34 cellular contexts compared by ENCODE assay signal in the genomic region with DNA sequence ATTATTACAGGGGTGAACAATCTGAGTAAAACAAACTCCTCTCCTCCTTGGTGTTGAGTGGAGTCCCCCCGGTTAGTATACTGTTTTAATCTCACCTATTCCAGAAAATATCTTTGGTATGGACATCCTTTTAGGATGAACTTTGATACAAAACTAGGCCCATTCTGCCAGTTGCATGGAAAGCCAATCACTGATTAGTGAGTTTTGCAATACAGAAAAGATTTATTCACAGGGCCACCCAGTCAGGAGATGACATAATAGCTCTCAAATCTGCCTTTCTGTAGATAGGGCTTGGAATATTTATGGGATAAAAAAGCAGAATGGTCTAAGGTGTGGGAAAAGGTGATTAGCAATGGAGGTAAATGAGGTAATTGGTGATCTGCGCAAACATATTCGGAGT. TPM values are rescaled to one million over a fixed set of nuclear protein-coding genes. Genes with fewer than 3 reads are reported as not detected.
"Had no signal": no experiment of that assay in that cellular context is flagged by ENCODE, and none has a peak within 500 bp of the region (broad histone marks: within the 10 kb centered on the region; RNA-seq: fewer than 3 reads in every experiment).

No MANE protein-coding gene starts in this region.

- H3K27ac Mint-ChIP-seq: naive thymus-derived CD4-positive, alpha-beta T cell; natural killer cell; nephron; progenitor cell of endocrine pancreas; stimulated activated effector memory CD8-positive, alpha-beta T cell treated with anti-CD3 and anti-CD28 coated beads, Interleukin-12 subunit alpha, Interleukin-12 subunit beta, amount 100 ng/mL, for 72 hours; stimulated activated naive B cell treated with anti-CD40 and anti-IgM and Interleukin-4, amounts not matched to agents 10 μg/mL and 1 μg/mL and 100 μg/mL, for 72 hours; stimulated activated naive CD8-positive, alpha-beta T cell treated with anti-CD3 and anti-CD28 coated beads, Interleukin-15, Interleukin-2, amounts not matched to agents 100 ng/mL and 50 ng/mL, for 24 hours had no signal

- H3K27me3 ChIP-seq: ovary, stomach, thyroid gland, tibial nerve, upper lobe of left lung, vagina had no signal

- H3K9me3 Mint-ChIP-seq: natural killer cell; nephron; stimulated activated effector memory CD8-positive, alpha-beta T cell treated with anti-CD3 and anti-CD28 coated beads, Interleukin-12 subunit alpha, Interleukin-12 subunit beta, amount 100 ng/mL, for 72 hours; stimulated activated naive CD8-positive, alpha-beta T cell treated with anti-CD3 and anti-CD28 coated beads, Interleukin-15, Interleukin-2, amounts not matched to agents 100 ng/mL and 50 ng/mL, for 24 hours had no signal

- H3K4me2 ChIP-seq: smooth muscle cell had no signal

- H3K36me3 ChIP-seq: ovary, spleen, stomach, thoracic aorta, thyroid gland, tibial nerve, upper lobe of left lung, vagina had no signal

- H3K4me3 Mint-ChIP-seq: naive thymus-derived CD4-positive, alpha-beta T cell; natural killer cell; nephron; stimulated activated effector memory CD8-positive, alpha-beta T cell treated with anti-CD3 and anti-CD28 coated beads, Interleukin-12 subunit alpha, Interleukin-12 subunit beta, amount 100 ng/mL, for 72 hours; stimulated activated naive B cell treated with anti-CD40 and anti-IgM and Interleukin-4, amounts not matched to agents 10 μg/mL and 1 μg/mL and 100 μg/mL, for 72 hours; stimulated activated naive CD8-positive, alpha-beta T cell treated with anti-CD3 and anti-CD28 coated beads, Interleukin-15, Interleukin-2, amounts not matched to agents 100 ng/mL and 50 ng/mL, for 24 hours had no signal

- H3K4me3 ChIP-seq: ovary, psoas muscle, skin epidermis, smooth muscle cell, spleen, stomach, thoracic aorta, thyroid gland, tibial nerve, upper lobe of left lung, vagina had no signal

- H3K79me2 ChIP-seq: parathyroid adenoma had no signal

- H3K9me3 ChIP-seq: ovary, psoas muscle, spleen, thoracic aorta, thyroid gland, tibial nerve, upper lobe of left lung, vagina had no signal

- FAIRE-seq: urothelium cell line had no signal

- DNase-seq: naive thymus-derived CD4-positive, alpha-beta T cell; natural killer cell; occipital lobe; ovary; posterior cingulate gyrus; psoas muscle; right cardiac atrium; spleen; stimulated activated CD4-positive, alpha-beta T cell treated with anti-CD3 and anti-CD28 coated beads, Interleukin-12 subunit alpha, Interleukin-12 subunit beta, amount 100 ng/mL, for 4 hours; stimulated activated CD4-positive, alpha-beta T cell treated with anti-CD3 and anti-CD28 coated beads, Interleukin-1b, Interleukin-23, amount 100 ng/mL, for 48 hours; stimulated activated CD4-positive, alpha-beta T cell treated with anti-CD3 and anti-CD28 coated beads, Interleukin-4, amount 100 ng/mL, for 1 hour; stimulated activated CD4-positive, alpha-beta T cell treated with anti-CD3 and anti-CD28 coated beads, Interleukin-4, amount 100 ng/mL, for 4 hours; stimulated activated naive B cell treated with anti-CD40 and anti-IgM and Interleukin-4, amounts not matched to agents 10 μg/mL and 1 μg/mL and 100 μg/mL, for 72 hours; stimulated activated naive CD4-positive, alpha-beta T cell treated with Interleukin-2 at 50 U/mL for 16 hours; stomach; thyroid gland; trophoblast cell; upper lobe of left lung had no signal

- H3K27me3 Mint-ChIP-seq: progenitor cell of endocrine pancreas had no signal

- ATAC-seq: naive thymus-derived CD4-positive, alpha-beta T cell; natural killer cell; psoas muscle; right cardiac atrium; sciatic nerve; stimulated activated effector memory CD8-positive, alpha-beta T cell treated with anti-CD3 and anti-CD28 coated beads, Interleukin-12 subunit alpha, Interleukin-12 subunit beta, amount 100 ng/mL, for 72 hours; stimulated activated naive B cell treated with anti-CD40 and anti-IgM and Interleukin-4, amounts not matched to agents 10 μg/mL and 1 μg/mL and 100 μg/mL, for 72 hours had no signal

- H3K27ac ChIP-seq: ovary, parathyroid adenoma, psoas muscle, skin epidermis, spleen, stomach, thoracic aorta, thyroid gland, tibial nerve, upper lobe of left lung, vagina had no signal

- H3K36me3 Mint-ChIP-seq: naive thymus-derived CD4-positive, alpha-beta T cell; natural killer cell; stimulated activated effector memory CD8-positive, alpha-beta T cell treated with anti-CD3 and anti-CD28 coated beads, Interleukin-12 subunit alpha, Interleukin-12 subunit beta, amount 100 ng/mL, for 72 hours; stimulated activated naive B cell treated with anti-CD40 and anti-IgM and Interleukin-4, amounts not matched to agents 10 μg/mL and 1 μg/mL and 100 μg/mL, for 72 hours had no signal

- H3K9ac ChIP-seq: parathyroid adenoma had no signal

- H3K4me1 Mint-ChIP-seq: naive thymus-derived CD4-positive, alpha-beta T cell; natural killer cell; nephron; stimulated activated effector memory CD8-positive, alpha-beta T cell treated with anti-CD3 and anti-CD28 coated beads, Interleukin-12 subunit alpha, Interleukin-12 subunit beta, amount 100 ng/mL, for 72 hours; stimulated activated naive B cell treated with anti-CD40 and anti-IgM and Interleukin-4, amounts not matched to agents 10 μg/mL and 1 μg/mL and 100 μg/mL, for 72 hours had no signal

- H3K4me1 ChIP-seq: parathyroid adenoma, psoas muscle, spleen, stomach, thyroid gland, tibial nerve, upper lobe of left lung, vagina had no signal

- H2AFZ ChIP-seq: parathyroid adenoma had no signal

RNA-seq across cellular contexts. Expression of gene SLC22A25, which starts 30.3 kb away (rescaled TPM):
- total RNA-seq: naive thymus-derived CD4-positive, alpha-beta T cell; natural killer cell; osteoblast; ovary; progenitor cell of endocrine pancreas; psoas muscle; renal cortical epithelial cell; right cardiac atrium; sciatic nerve; smooth muscle cell; spleen; stomach; thoracic aorta; thyroid gland; tibial nerve; upper lobe of left lung; ureter had no signal
- polyA plus RNA-seq: naive thymus-derived CD4-positive, alpha-beta T cell; neural cell; ovary; psoas muscle; right cardiac atrium; smooth muscle cell; stomach had no signal
